8 cellular contexts compared by ENCODE assay signal in the genomic region with DNA sequence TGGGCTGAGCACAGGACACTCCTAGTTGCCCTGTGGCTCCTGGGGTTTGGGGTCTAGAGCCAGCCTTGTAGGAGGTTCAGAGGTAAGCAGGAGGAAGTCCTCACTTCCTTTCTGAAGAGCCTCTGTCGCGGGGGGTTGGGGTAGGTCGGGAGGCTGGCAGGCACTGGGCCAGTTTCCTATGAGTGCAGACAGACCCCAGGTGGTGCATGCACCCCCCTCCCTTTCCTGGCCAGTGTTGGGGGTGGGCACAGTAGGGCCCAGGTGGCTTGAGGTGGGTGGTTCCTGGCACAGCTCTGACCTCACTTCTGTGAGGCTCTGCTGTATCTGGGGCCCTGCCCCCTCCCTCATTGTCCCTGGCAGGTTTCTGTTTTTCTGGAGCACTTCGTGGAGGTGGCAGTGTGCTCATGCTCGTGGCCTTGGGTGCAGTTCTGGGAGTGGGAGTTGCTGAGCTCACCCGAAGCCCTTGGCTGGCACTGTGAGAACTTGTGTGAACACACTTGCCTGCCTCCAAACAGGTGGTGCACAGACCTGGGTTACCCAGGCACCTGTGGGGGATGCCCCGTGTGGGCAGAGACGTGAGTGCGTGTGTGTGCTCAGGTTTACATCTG. TPM values are rescaled to one million over a fixed set of nuclear protein-coding genes. Genes with fewer than 3 reads are reported as not detected.
A peak's percentile ranks its signal among the peaks of the same experiment; 100 is the strongest.
DNase-seq lines count a peak whose midpoint lies in the region; ATAC-seq and TF ChIP-seq lines count a peak whose summit lies in the region.

No MANE protein-coding gene starts in this region.

- H3K9me3 ChIP-seq in tibial nerve = no peaks in the 10 kb centered on the region

- intact Hi-C loops in activated CD8-positive, alpha-beta T cell treated with anti-CD3 and anti-CD28 coated beads for 36 hours (cut with micrococcal nuclease) = no loop called here

- H3K9me3 Mint-ChIP-seq in activated CD8-positive, alpha-beta T cell treated with anti-CD3 and anti-CD28 coated beads for 36 hours = no peaks in the 10 kb centered on the region
- no peaks in the 10 kb centered on the region for H3K9me3 Mint-ChIP-seq in immature natural killer cell

- TF ChIP-seq CTCF in activated CD8-positive, alpha-beta T cell treated with anti-CD3 and anti-CD28 coated beads for 36 hours (IDR thresholded peaks at IDR 0.05) = no peak
- no peak for TF ChIP-seq CTCF in tibial nerve (IDR thresholded peaks at IDR 0.05)

- peak overlapping the region in 2 of 4 donors; percentile 10 to 75 for H3K4me3 ChIP-seq in tibial nerve

- TF ChIP-seq EP300 in tibial nerve (IDR thresholded peaks at IDR 0.05) = no peak

- DNase-seq in stimulated activated CD4-positive, alpha-beta T cell treated with anti-CD3 and anti-CD28 coated beads, Interleukin-1b, Interleukin-23, amount 100 ng/mL, for 48 hours = peak; percentile 26
- DNase-seq in stimulated activated CD4-positive, alpha-beta T cell treated with anti-CD3 and anti-CD28 coated beads, Interleukin-2, amount 100 ng/mL, for 48 hours = no peak
- DNase-seq in activated CD8-positive, alpha-beta T cell treated with anti-CD3 and anti-CD28 coated beads for 36 hours = peak; percentile 66
- no peak for DNase-seq in immature natural killer cell
- DNase-seq in NCI-H1417 treated with DMSO at 0.1 percent for 48 hours (lab: John Stamatoyannopoulos, UW) = no peak
- no peak for DNase-seq in tibial nerve (ENCODE audit: low spot score in 2 of 2)
- DNase-seq in HCEC 1CT = no peak

- H3K27ac ChIP-seq in tibial nerve = peak overlapping the region in 1 of 4 donors; percentile 78

- WGBS in tibial nerve, 2 donors = 75 to 83% methylated on average over 5 to 8 of the region's 9 CpGs

- H3K36me3 Mint-ChIP-seq in activated CD8-positive, alpha-beta T cell treated with anti-CD3 and anti-CD28 coated beads for 36 hours (ENCODE audit: low read depth) = no peaks in the 10 kb centered on the region
- H3K36me3 Mint-ChIP-seq in immature natural killer cell = no peaks in the 10 kb centered on the region

- TF ChIP-seq POLR2A in tibial nerve (IDR thresholded peaks at IDR 0.05) = no peak

- H3K4me3 Mint-ChIP-seq in activated CD8-positive, alpha-beta T cell treated with anti-CD3 and anti-CD28 coated beads for 36 hours = peak overlapping the region; percentile 67
- peak overlapping the region; percentile 69 to 76 (median 72) for H3K4me3 Mint-ChIP-seq in immature natural killer cell

- POLR2A ChIA-PET in activated CD8-positive, alpha-beta T cell treated with anti-CD3 and anti-CD28 coated beads for 36 hours (lab: Charles Lee) = interaction anchor here (1.0 to 4.5 kb wide), 5 partner anchors 8 to 84 kb away, joined by 3 to 23 read pairs (median 4); no protein-coding TSS in a partner anchor

- no peaks in the 10 kb centered on the region for H3K36me3 ChIP-seq in tibial nerve

- H3K4me1 Mint-ChIP-seq in activated CD8-positive, alpha-beta T cell treated with anti-CD3 and anti-CD28 coated beads for 36 hours (ENCODE audit: low read depth) = peaks cover 44% of the 10 kb centered on the region
- H3K4me1 Mint-ChIP-seq in immature natural killer cell = peaks cover 29 to 35% of the 10 kb centered on the region in 2 donors

- CTCF ChIA-PET in activated CD8-positive, alpha-beta T cell treated with anti-CD3 and anti-CD28 coated beads for 36 hours (lab: Charles Lee) = interaction anchor here (0.7 to 1.9 kb wide), 3 partner anchors 19 to 259 kb away, joined by 3 to 4 read pairs (median 4); no protein-coding TSS in a partner anchor

- H3K27me3 Mint-ChIP-seq in activated CD8-positive, alpha-beta T cell treated with anti-CD3 and anti-CD28 coated beads for 36 hours = peaks cover 10% of the 10 kb centered on the region
- H3K27me3 Mint-ChIP-seq in immature natural killer cell (ENCODE audit: low read depth in 3 of 3) = peaks cover 2 to 12% (median 4%) of the 10 kb centered on the region in 3 donors

- peaks cover 0 to 58% (median 16%) of the 10 kb centered on the region in 4 donors for H3K4me1 ChIP-seq in tibial nerve

- ATAC-seq in activated CD8-positive, alpha-beta T cell treated with anti-CD3 and anti-CD28 coated beads for 36 hours = peak; percentile 32
- no peak for ATAC-seq in GM19035 (IDR thresholded peaks at IDR 0.05; ENCODE audit: unreplicated experiment)

- H3K27me3 ChIP-seq in tibial nerve = no peaks in the 10 kb centered on the region

- peak overlapping the region; percentile 3 for H3K27ac Mint-ChIP-seq in activated CD8-positive, alpha-beta T cell treated with anti-CD3 and anti-CD28 coated beads for 36 hours
- peak overlapping the region in 1 of 6 donors; percentile 22 for H3K27ac Mint-ChIP-seq in immature natural killer cell

RNA-seq across cellular contexts. Expression of a gene that starts 1.8 kb away (rescaled TPM):
- total RNA-seq in activated CD8-positive, alpha-beta T cell treated with anti-CD3 and anti-CD28 coated beads for 36 hours = 1 to 10 TPM; 6.6 to 6.8 TPM
- 1 to 10 TPM in 1 of 3 donors, under 1 TPM in 2; 0.12 to 2.2 (median 0.14) TPM for polyA plus RNA-seq in immature natural killer cell
- total RNA-seq in tibial nerve = 10 to 100 TPM in 2 of 4 donors, 1 to 10 TPM in 2; 5.4 to 10.9 (median 9.2) TPM

RNA-seq across cellular contexts. Expression of a gene that starts 38.9 kb away (rescaled TPM):
- total RNA-seq in activated CD8-positive, alpha-beta T cell treated with anti-CD3 and anti-CD28 coated beads for 36 hours = not detected
- not detected for polyA plus RNA-seq in immature natural killer cell
- not detected for total RNA-seq in tibial nerve

Comparison
In these comparisons a context has a peak if more than half of its experiments do, and no peak if none do; other contexts are left out.
1. DNase-seq: peak in stimulated activated CD4-positive, alpha-beta T cell treated with anti-CD3 and anti-CD28 coated beads, Interleukin-1b, Interleukin-23, amount 100 ng/mL, for 48 hours (single experiment) and activated CD8-positive, alpha-beta T cell treated with anti-CD3 and anti-CD28 coated beads for 36 hours (single experiment); none in stimulated activated CD4-positive, alpha-beta T cell treated with anti-CD3 and anti-CD28 coated beads, Interleukin-2, amount 100 ng/mL, for 48 hours (0 of 2), immature natural killer cell (0 of 3), NCI-H1417 treated with DMSO at 0.1 percent for 48 hours (single experiment), tibial nerve (0 of 2) and HCEC 1CT (single experiment).